Comparison of ENCODE assay signal across 8 cellular contexts in genomic region chr15:70474682-70475438, GRCh38.
DNase-seq lines count a peak whose midpoint lies in the region; ATAC-seq, FAIRE-seq and TF ChIP-seq lines count a peak whose summit lies in the region.

No MANE protein-coding gene starts in this region.

- H4K20me1 ChIP-seq in astrocyte (ENCODE audit: insufficient read depth, low read length), result no peaks in the 10 kb centered on the region

- H3K4me1 ChIP-seq in astrocyte (ENCODE audit: insufficient read depth, low read length), result peaks cover 27% of the 10 kb centered on the region
- H3K4me1 ChIP-seq in stomach, result peaks cover 15 to 54% (median 33%) of the 10 kb centered on the region in 4 donors

- H2AFZ ChIP-seq in astrocyte (ENCODE audit: low read depth, low read length), result peak overlapping the region; percentile 55

- no peak overlapping the region for H3K4me3 Mint-ChIP-seq in astrocyte (ENCODE audit: unreplicated experiment)

- H3K9me3 Mint-ChIP-seq in astrocyte (ENCODE audit: unreplicated experiment), result peaks cover 10% of the 10 kb centered on the region

- ATAC-seq in HG03039 (IDR thresholded peaks at IDR 0.05; ENCODE audit: unreplicated experiment), result no peak

- H3K4me2 ChIP-seq in astrocyte (ENCODE audit: low read length), result peak overlapping the region; percentile 86

- peak overlapping the region; percentile 41 for H3K27ac Mint-ChIP-seq in astrocyte (ENCODE audit: unreplicated experiment)

- no peaks in the 10 kb centered on the region for H3K79me2 ChIP-seq in astrocyte (ENCODE audit: insufficient read depth, low read length)

- TF ChIP-seq CTCF in astrocyte (IDR thresholded peaks at IDR 0.05; ENCODE audit: insufficient read depth, low read depth, low read length), result no peak
- TF ChIP-seq CTCF in stomach (IDR thresholded peaks at IDR 0.05), result no peak
- no peak for TF ChIP-seq CTCF in WERI-Rb-1 (IDR thresholded peaks at IDR 0.05; ENCODE audit: low read depth, low read length)

- peak; percentile 90 for DNase-seq in GM04504 (ENCODE audit: low read depth)
- DNase-seq in NCI-H748 treated with DMSO at 0.1 percent for 48 hours (lab: John Stamatoyannopoulos, UW), result peak; percentile 58
- peak; percentile 100 for DNase-seq in astrocyte (ENCODE audit: low read depth)
- DNase-seq in inferior parietal cortex (ENCODE audit: extremely low spot score), result peak; percentile 54
- peak; percentile 93 for DNase-seq in stomach
- DNase-seq in WERI-Rb-1, result no peak
- DNase-seq in T-helper 9 cell, result no peak

- no peaks in the 10 kb centered on the region for H3K36me3 Mint-ChIP-seq in astrocyte (ENCODE audit: low read depth, unreplicated experiment)

- H3K36me3 ChIP-seq in astrocyte (ENCODE audit: insufficient read depth, low read length), result no peaks in the 10 kb centered on the region
- no peaks in the 10 kb centered on the region for H3K36me3 ChIP-seq in stomach
- no peaks in the 10 kb centered on the region for H3K36me3 ChIP-seq in WERI-Rb-1

- peak overlapping the region; percentile 38 for H3K4me3 ChIP-seq in astrocyte (ENCODE audit: insufficient read depth, low read depth, low read length)
- H3K4me3 ChIP-seq in stomach, result peak overlapping the region; percentile 16 to 28 (median 22)
- H3K4me3 ChIP-seq in WERI-Rb-1 (ENCODE audit: low read depth, low read length), result no peak overlapping the region

- H3K9me3 ChIP-seq in astrocyte (ENCODE audit: insufficient read depth, low read depth, low read length) (no peaks in the 10 kb centered on the region), stomach (no peaks in the 10 kb centered on the region), WERI-Rb-1 (ENCODE audit: severe bottlenecking) (no peaks in the 10 kb centered on the region)

- WGBS in stomach, 5 donors, result 8 to 23% (median 16%) methylated on average over 33 of the region's 33 CpGs

- H3K27ac ChIP-seq in astrocyte (ENCODE audit: low read depth, low read length), result peak overlapping the region; percentile 79
- H3K27ac ChIP-seq in stomach, result peak overlapping the region; percentile 79 to 92 (median 88)
- no peak overlapping the region for H3K27ac ChIP-seq in WERI-Rb-1

- TF ChIP-seq POLR2A in stomach (IDR thresholded peaks at IDR 0.05), result no peak

- intact Hi-C loops in stomach (cut with DNase I; ENCODE audit: low total_unique reads), result no loop called here

- no peak for TF ChIP-seq EP300 in stomach (IDR thresholded peaks at IDR 0.05)

- peak overlapping the region; percentile 67 for H3K9ac ChIP-seq in astrocyte (ENCODE audit: low read length)

- H3K27me3 Mint-ChIP-seq in astrocyte (ENCODE audit: low read depth, unreplicated experiment), result peaks cover 75% of the 10 kb centered on the region

- H3K27me3 ChIP-seq in astrocyte (ENCODE audit: insufficient read depth, low read length), result peaks cover 25% of the 10 kb centered on the region
- no peaks in the 10 kb centered on the region for H3K27me3 ChIP-seq in stomach
- H3K27me3 ChIP-seq in WERI-Rb-1 (ENCODE audit: insufficient read depth, low read depth, severe bottlenecking), result no peaks in the 10 kb centered on the region

- H3K4me1 Mint-ChIP-seq in astrocyte (ENCODE audit: low read depth, unreplicated experiment), result peaks cover 2% of the 10 kb centered on the region

- peak; percentile 43 for FAIRE-seq in astrocyte (lab: Jason Lieb, UNC)

Comparison
In these comparisons a context has a peak if more than half of its experiments do, and no peak if none do; other contexts are left out.
1. DNase-seq: peak in GM04504 (single experiment), NCI-H748 treated with DMSO at 0.1 percent for 48 hours (single experiment), astrocyte (single experiment), inferior parietal cortex (single experiment) and stomach (single experiment); none in WERI-Rb-1 (single experiment) and T-helper 9 cell (single experiment).